Comparison of ENCODE assay signal across 30 cellular contexts in genomic region chr1:113192980-113193379, GRCh38.
"Had no signal": no experiment of that assay in that cellular context is flagged by ENCODE, and none has a peak within 500 bp of the region (broad histone marks: within the 10 kb centered on the region; RNA-seq: fewer than 3 reads in every experiment).

No MANE protein-coding gene starts in this region.

- ATAC-seq: activated naive CD4-positive, alpha-beta T cell treated with anti-CD3 and anti-CD28 coated beads, Interleukin-2, amount 50 U/mL, for 72 hours; activated T-cell treated with anti-CD3 and anti-CD28 coated beads, Interleukin-2, amount 50 U/mL, for 72 hours; esophagus mucosa; T-helper 17 cell had no signal

- H3K27me3 ChIP-seq: ascending aorta, brain microvascular endothelial cell, dorsolateral prefrontal cortex had no signal

- H3K36me3 Mint-ChIP-seq: activated naive CD4-positive, alpha-beta T cell treated with anti-CD3 and anti-CD28 coated beads, Interleukin-2, amount 10 ng/mL, durations not matched to agents 7 days and 5 days; activated naive CD8-positive, alpha-beta T cell treated with anti-CD3 and anti-CD28 coated beads, Interleukin-2, amount 10 ng/mL, durations not matched to agents 7 days and 5 days had no signal

- H3K4me3 ChIP-seq: ascending aorta, coronary artery, dorsolateral prefrontal cortex had no signal

- H3K4me1 ChIP-seq: ascending aorta had no signal

- H3K27ac Mint-ChIP-seq: activated CD4-positive, alpha-beta memory T cell treated with anti-CD3 and anti-CD28 coated beads, Interleukin-2, amount 10 ng/mL, durations not matched to agents 7 days and 5 days; activated CD4-positive, alpha-beta T cell treated with anti-CD3 and anti-CD28 coated beads, Interleukin-2, amount 10 ng/mL, durations not matched to agents 7 days and 5 days; activated naive CD4-positive, alpha-beta T cell treated with anti-CD3 and anti-CD28 coated beads, Interleukin-2, amount 10 ng/mL, durations not matched to agents 7 days and 5 days; activated naive CD4-positive, alpha-beta T cell treated with anti-CD3 and anti-CD28 coated beads, Interleukin-2, amount 50 U/mL, for 72 hours; activated naive CD8-positive, alpha-beta T cell treated with anti-CD3 and anti-CD28 coated beads, Interleukin-2, amount 10 ng/mL, durations not matched to agents 7 days and 5 days; activated T-cell treated with anti-CD3 and anti-CD28 coated beads, Interleukin-2, amount 50 U/mL, for 24 hours; activated T-cell treated with anti-CD3 and anti-CD28 coated beads, Interleukin-2, amount 50 U/mL, for 72 hours; dendritic cell treated with granulocyte-macrophage colony-stimulating factor and Interleukin-4, amounts not matched to agents 40 ng/mL and 50 ng/mL, for 4 days; endodermal cell; T-helper 17 cell; T-helper 2 cell treated with Interferon-gamma antibody and Interleukin-4, amounts not matched to agents 5 μg/mL and 100 μg/mL, for 36 hours had no signal

- H3K4me3 Mint-ChIP-seq: activated CD4-positive, alpha-beta memory T cell treated with anti-CD3 and anti-CD28 coated beads, Interleukin-2, amount 10 ng/mL, durations not matched to agents 7 days and 5 days; activated CD4-positive, alpha-beta T cell treated with anti-CD3 and anti-CD28 coated beads, Interleukin-2, amount 10 ng/mL, durations not matched to agents 7 days and 5 days; activated naive CD4-positive, alpha-beta T cell treated with anti-CD3 and anti-CD28 coated beads, Interleukin-2, amount 10 ng/mL, durations not matched to agents 7 days and 5 days; activated naive CD8-positive, alpha-beta T cell treated with anti-CD3 and anti-CD28 coated beads, Interleukin-2, amount 10 ng/mL, durations not matched to agents 7 days and 5 days; activated T-cell treated with anti-CD3 and anti-CD28 coated beads, Interleukin-2, amount 50 U/mL, for 24 hours; activated T-cell treated with anti-CD3 and anti-CD28 coated beads, Interleukin-2, amount 50 U/mL, for 72 hours; central memory CD8-positive, alpha-beta T cell; dendritic cell treated with granulocyte-macrophage colony-stimulating factor and Interleukin-4, amounts not matched to agents 40 ng/mL and 50 ng/mL, for 4 days; endodermal cell; T-helper 17 cell; T-helper 2 cell treated with Interferon-gamma antibody and Interleukin-4, amounts not matched to agents 5 μg/mL and 100 μg/mL, for 36 hours had no signal

- H3K36me3 ChIP-seq: ascending aorta, brain microvascular endothelial cell had no signal

- FAIRE-seq: bronchial epithelial cell, frontal cortex had no signal

- H3K9me3 ChIP-seq: ascending aorta had no signal

- H3K27ac ChIP-seq: ascending aorta, brain microvascular endothelial cell, coronary artery, dorsolateral prefrontal cortex had no signal

- DNase-seq: activated CD4-positive, alpha-beta memory T cell treated with anti-CD3 and anti-CD28 coated beads, Interleukin-2, amount 10 ng/mL, durations not matched to agents 7 days and 5 days; activated CD4-positive, alpha-beta T cell treated with anti-CD3 and anti-CD28 coated beads for 1 hour; activated CD4-positive, alpha-beta T cell treated with anti-CD3 and anti-CD28 coated beads for 4 hours; activated CD4-positive, alpha-beta T cell treated with anti-CD3 and anti-CD28 coated beads, Interleukin-2, amount 10 ng/mL, durations not matched to agents 7 days and 5 days; activated CD4-positive, alpha-beta T cell treated with anti-CD3 and anti-CD28 coated beads, Interleukin-2, amount 50 U/mL, for 4 hours; activated CD8-positive, alpha-beta memory T cell treated with anti-CD3 and anti-CD28 coated beads, Interleukin-2, amount 50 U/mL, for 48 hours; activated gamma-delta T cell; activated naive CD4-positive, alpha-beta T cell; activated naive CD4-positive, alpha-beta T cell treated with anti-CD3 and anti-CD28 coated beads, Interleukin-2, amount 10 ng/mL, durations not matched to agents 7 days and 5 days; activated naive CD8-positive, alpha-beta T cell treated with anti-CD3 and anti-CD28 coated beads, Interleukin-2, amount 10 ng/mL, durations not matched to agents 7 days and 5 days; activated T-cell treated with anti-CD3 and anti-CD28 coated beads for 4 hours; activated T-cell treated with anti-CD3 and anti-CD28 coated beads, Interleukin-2, amount 50 U/mL, for 24 hours; activated T-cell treated with anti-CD3 and anti-CD28 coated beads, Interleukin-2, amount 50 U/mL, for 72 hours; brain microvascular endothelial cell; dorsolateral prefrontal cortex; effector memory CD4-positive, alpha-beta T cell; endodermal cell; foreskin fibroblast; head of caudate nucleus; T-helper 17 cell; T1000 had no signal

- H3K4me1 Mint-ChIP-seq: activated naive CD8-positive, alpha-beta T cell treated with anti-CD3 and anti-CD28 coated beads, Interleukin-2, amount 10 ng/mL, durations not matched to agents 7 days and 5 days; central memory CD8-positive, alpha-beta T cell; T-helper 17 cell had no signal
